14 cellular contexts compared by ENCODE assay signal in genomic region chr1:162292422-162292849, GRCh38.
DNase-seq lines count a peak whose midpoint lies in the region; ATAC-seq and TF ChIP-seq lines count a peak whose summit lies in the region.
"Had no signal": no experiment of that assay in that cellular context is flagged by ENCODE, and none has a peak within 500 bp of the region (broad histone marks: within the 10 kb centered on the region; RNA-seq: fewer than 3 reads in every experiment).

No MANE protein-coding gene starts in this region.

- H3K9me3 ChIP-seq in SK-N-SH = no peaks in the 10 kb centered on the region
- H3K9me3 ChIP-seq in mammary epithelial cell (replicated peaks; ENCODE audit: insufficient read depth, low read length) = no peaks in the 10 kb centered on the region
- H3K9me3 ChIP-seq in mucosa of descending colon = no peaks in the 10 kb centered on the region
- H3K9me3 ChIP-seq in lower lobe of right lung = no peaks in the 10 kb centered on the region

- TF ChIP-seq CTCF in SK-N-SH (IDR thresholded peaks at IDR 0.05) = no peak
- no peak for TF ChIP-seq CTCF in mammary epithelial cell (conservative IDR thresholded peaks at IDR 0.05 in 1 of 2, IDR thresholded peaks at IDR 0.05 in 1 of 2; ENCODE audit: extremely low read depth in 1 of 2, insufficient read depth in 1 of 2, low read depth in 1 of 2, low read length in 2 of 2)
- TF ChIP-seq CTCF in mucosa of descending colon (IDR thresholded peaks at IDR 0.05) = no peak
- no peak for TF ChIP-seq CTCF in lower lobe of right lung (IDR thresholded peaks at IDR 0.05)

- DNase-seq in SK-N-SH (no peak), mammary epithelial cell (peak; percentile 63), iris pigment epithelial cell (ENCODE audit: low read depth) (peak; percentile 65), mucosa of descending colon (no peak), NCI-H748 (lab: John Stamatoyannopoulos, UW; ENCODE audit: unreplicated experiment) (no peak), lower lobe of right lung (no peak), NCI-H2081 treated with DMSO at 0.1 percent for 48 hours (lab: John Stamatoyannopoulos, UW) (no peak)
- DNase-seq: effector CD4-positive, alpha-beta T cell; H9; NCI-H2029 treated with DMSO at 0.1 percent for 48 hours; right cardiac atrium had no signal

- no peak overlapping the region for H3K27ac ChIP-seq in SK-N-SH (ENCODE audit: low read depth in 2 of 2, low read length in 1 of 2)
- H3K27ac ChIP-seq in mammary epithelial cell (ENCODE audit: insufficient read depth, low read depth, low read length) = peak overlapping the region; percentile 21
- no peak overlapping the region for H3K27ac ChIP-seq in lower lobe of right lung

- intact Hi-C loops in mammary epithelial cell (cut with micrococcal nuclease) = no loop called here
- intact Hi-C loops in mucosa of descending colon (cut with DNase I, micrococcal nuclease) = no loop called here
- intact Hi-C loops in lower lobe of right lung (cut with DNase I) = no loop called here

- WGBS in SK-N-SH (ENCODE audit: low lambda C conversion rate) = 24% methylated on average over 2 of the region's 2 CpGs
- 50% methylated on average over 2 of the region's 2 CpGs for WGBS in mammary epithelial cell (ENCODE audit: low coverage, missing lambda C conversion rate)

- in situ Hi-C loops in mammary epithelial cell (cut with MboI; ENCODE audit: low sequenced_read_pairs in 2 of 2) = no loop called here

- H3K27me3 ChIP-seq in SK-N-SH (ENCODE audit: insufficient read depth) (no peaks in the 10 kb centered on the region; the same call in 1 of the 2 replicates), mammary epithelial cell (ENCODE audit: insufficient read depth, low read length) (no peaks in the 10 kb centered on the region), lower lobe of right lung (ENCODE audit: low read depth) (no peaks in the 10 kb centered on the region)

- H3K36me3 ChIP-seq in SK-N-SH (replicated peaks in 1 of 2; ENCODE audit: control insufficient read depth in 1 of 2, insufficient read depth in 2 of 2, low read length in 1 of 2) (no peaks in the 10 kb centered on the region), mammary epithelial cell (ENCODE audit: insufficient read depth, low read length) (no peaks in the 10 kb centered on the region), mucosa of descending colon (ENCODE audit: low read depth) (no peaks in the 10 kb centered on the region), lower lobe of right lung (no peaks in the 10 kb centered on the region)

- H3K9me2 ChIP-seq in SK-N-SH = no peaks in the 10 kb centered on the region

- H3K4me3 ChIP-seq in SK-N-SH (ENCODE audit: low read depth in 2 of 2, low read length in 1 of 2) (no peak overlapping the region), mammary epithelial cell (replicated peaks in 1 of 3; ENCODE audit: insufficient read depth in 1 of 3, low read depth in 2 of 3, low read length in 3 of 3) (no peak overlapping the region), mucosa of descending colon (no peak overlapping the region), lower lobe of right lung (no peak overlapping the region)
- H3K4me3 ChIP-seq: lung had no signal

- no peak for TF ChIP-seq RAD21 in SK-N-SH (IDR thresholded peaks at IDR 0.05; ENCODE audit: low read length)

- no peak for TF ChIP-seq EP300 in SK-N-SH (IDR thresholded peaks at IDR 0.05; ENCODE audit: borderline replicate concordance in 1 of 2, low read depth in 1 of 2, low read length in 1 of 2)

- dilution Hi-C loops in mammary epithelial cell (cut with HindIII; ENCODE audit: low sequenced_read_pairs) = no loop called here

- H3K4me2 ChIP-seq in SK-N-SH (no peak overlapping the region), mammary epithelial cell (ENCODE audit: insufficient read depth, low read depth, low read length) (no peak overlapping the region)

- ATAC-seq in SK-N-SH treated with all-trans-retinoic acid at 6 μM for 48 hours = no peak
- no peak for ATAC-seq in mucosa of descending colon
- no peak for ATAC-seq in lower lobe of right lung
- ATAC-seq: right cardiac atrium, Right ventricle myocardium inferior had no signal

- H2AFZ ChIP-seq in SK-N-SH (ENCODE audit: low read depth) (no peak overlapping the region), mammary epithelial cell (ENCODE audit: low read depth, low read length) (no peak overlapping the region)

- H3K9ac ChIP-seq in SK-N-SH (no peak overlapping the region), mammary epithelial cell (ENCODE audit: insufficient read depth, low read length) (no peak overlapping the region)

- H3F3A ChIP-seq in SK-N-SH (replicated peaks; ENCODE audit: insufficient read depth) = no peaks in the 10 kb centered on the region

- BruUV-seq in mammary epithelial cell (replicated peaks; lab: Mats Ljungman, UMichigan) = no TSS peak

- CTCF ChIA-PET in SK-N-SH (lab: Yijun Ruan, JAX) (interaction anchor here (0.7 to 1.7 kb wide), 3 partner anchors 13 to 236 kb away, joined by 3 to 6 read pairs (median 4); no protein-coding TSS in a partner anchor), mammary epithelial cell (lab: Charles Lee; ENCODE audit: low non-redundant PET) (no interaction called here)

- H3K79me2 ChIP-seq in SK-N-SH (ENCODE audit: insufficient read depth) = no peaks in the 10 kb centered on the region
- H3K79me2 ChIP-seq in mammary epithelial cell (ENCODE audit: insufficient read depth, low read length) = no peaks in the 10 kb centered on the region

- no peaks in the 10 kb centered on the region for H4K20me1 ChIP-seq in SK-N-SH (ENCODE audit: insufficient read depth)
- H4K20me1 ChIP-seq in mammary epithelial cell (ENCODE audit: insufficient read depth, low read length) = no peaks in the 10 kb centered on the region

- H3K4me1 ChIP-seq in SK-N-SH (ENCODE audit: control insufficient read depth in 1 of 2, insufficient read depth in 2 of 2, low read depth in 1 of 2, low read length in 1 of 2) = peaks cover 0 to 16% of the 10 kb centered on the region in 2 experiments; a peak in 2 of 4 replicates
- peaks cover 10% of the 10 kb centered on the region for H3K4me1 ChIP-seq in mammary epithelial cell (ENCODE audit: insufficient read depth, low read length)
- peaks cover 4% of the 10 kb centered on the region for H3K4me1 ChIP-seq in mucosa of descending colon (ENCODE audit: low read depth)
- no peaks in the 10 kb centered on the region for H3K4me1 ChIP-seq in lower lobe of right lung

- POLR2A ChIA-PET in SK-N-SH (lab: Yijun Ruan, JAX) = no interaction called here

TF ChIP-seq in SK-N-SH treated with all-trans-retinoic acid at 6 μM for 48 hours, 23 proteins besides CTCF, POLR2A, EP300 and RAD21:
- TF ChIP-seq TOX (CRISPR knock-in tag; IDR thresholded peaks at IDR 0.05; ENCODE audit: borderline replicate concordance) = no peak
- TF ChIP-seq TCF4 (CRISPR knock-in tag; IDR thresholded peaks at IDR 0.05; ENCODE audit: borderline replicate concordance) = no peak
- TF ChIP-seq POU6F1 (CRISPR knock-in tag; IDR thresholded peaks at IDR 0.05; ENCODE audit: borderline replicate concordance, low read depth) = no peak
- TF ChIP-seq ISL1 (CRISPR knock-in tag; IDR thresholded peaks at IDR 0.05) = peak; percentile 22; the same call in 1 of the 2 replicates

TF ChIP-seq in SK-N-SH, 30 proteins besides CTCF, POLR2A, EP300 and RAD21 (continues in another document):
- TF ChIP-seq RXRA (IDR thresholded peaks at IDR 0.05; ENCODE audit: borderline replicate concordance, low read depth) (no peak), NFIC (IDR thresholded peaks at IDR 0.05; ENCODE audit: borderline replicate concordance) (no peak), RCOR1 (IDR thresholded peaks at IDR 0.05; ENCODE audit: low read length) (no peak), FOXJ3 (CRISPR knock-in tag; IDR thresholded peaks at IDR 0.05) (no peak), TAF1 (IDR thresholded peaks at IDR 0.05; ENCODE audit: borderline replicate concordance, low read depth, low read length) (no peak), ZBTB33 (IDR thresholded peaks at IDR 0.05; ENCODE audit: borderline replicate concordance, low read depth) (no peak), USF1 (IDR thresholded peaks at IDR 0.05; ENCODE audit: borderline replicate concordance, low read depth) (no peak), FOSL2 (IDR thresholded peaks at IDR 0.05; ENCODE audit: borderline replicate concordance, low read depth) (no peak), ELF1 (IDR thresholded peaks at IDR 0.05) (no peak), POLR2AphosphoS5 (IDR thresholded peaks at IDR 0.05; ENCODE audit: low read depth, low read length) (no peak), SIN3A (IDR thresholded peaks at IDR 0.05; ENCODE audit: borderline replicate concordance, low read depth, low read length) (no peak), CHD2 (IDR thresholded peaks at IDR 0.05; ENCODE audit: low read length, partially characterized antibody) (no peak), NRF1 (IDR thresholded peaks at IDR 0.05; ENCODE audit: low read depth, low read length) (no peak), USF2 (IDR thresholded peaks at IDR 0.05; ENCODE audit: borderline replicate concordance, low read depth, low read length) (no peak)

Comparison
In these comparisons a context has a peak if more than half of its experiments do, and no peak if none do; other contexts are left out.
1. DNase-seq: peak in mammary epithelial cell (single experiment) and iris pigment epithelial cell (single experiment); none in SK-N-SH (single experiment), mucosa of descending colon (0 of 3), NCI-H748 (single experiment), lower lobe of right lung (single experiment) and NCI-H2081 treated with DMSO at 0.1 percent for 48 hours (single experiment).